ENCODE assay signal across 1 cellular context in the genomic region with DNA sequence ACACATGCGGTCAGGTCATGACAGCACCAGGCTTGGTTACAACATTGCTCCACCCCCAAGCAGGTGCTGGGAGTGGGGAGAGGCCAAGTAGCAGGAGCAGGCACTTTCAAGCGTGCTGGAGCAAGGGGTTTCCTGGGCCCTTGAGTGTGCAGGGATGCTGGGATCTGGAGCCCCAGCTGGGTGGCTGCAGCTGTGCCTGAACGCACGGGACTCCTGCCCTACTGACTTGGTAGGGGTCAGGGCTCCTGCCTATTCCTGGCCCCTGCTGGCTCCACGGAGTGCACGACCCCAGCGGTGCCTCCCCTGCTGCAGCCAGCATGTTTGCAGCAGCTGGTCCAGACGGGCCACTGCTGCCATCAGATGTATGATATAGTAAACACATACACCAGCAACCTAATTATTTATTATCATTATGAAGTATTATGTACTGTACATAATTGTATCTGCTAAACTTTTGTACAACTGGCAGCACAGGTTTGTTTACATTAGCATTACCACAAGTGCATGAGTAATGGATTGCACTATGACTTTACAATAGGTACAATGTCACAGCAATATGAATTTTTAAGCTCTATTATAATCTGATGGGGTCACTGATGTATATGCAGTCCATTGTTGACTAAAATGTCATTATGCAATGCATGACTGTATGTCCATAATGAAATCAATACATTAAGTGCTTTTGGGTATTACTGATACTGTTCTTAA.
TF ChIP-seq lines count a peak whose summit lies in the region.

No MANE protein-coding gene starts in this region.

TF ChIP-seq in HepG2, 621 proteins besides CTCF, POLR2A, EP300 and RAD21 (continued from another document):
- TF ChIP-seq, protein P1, sequence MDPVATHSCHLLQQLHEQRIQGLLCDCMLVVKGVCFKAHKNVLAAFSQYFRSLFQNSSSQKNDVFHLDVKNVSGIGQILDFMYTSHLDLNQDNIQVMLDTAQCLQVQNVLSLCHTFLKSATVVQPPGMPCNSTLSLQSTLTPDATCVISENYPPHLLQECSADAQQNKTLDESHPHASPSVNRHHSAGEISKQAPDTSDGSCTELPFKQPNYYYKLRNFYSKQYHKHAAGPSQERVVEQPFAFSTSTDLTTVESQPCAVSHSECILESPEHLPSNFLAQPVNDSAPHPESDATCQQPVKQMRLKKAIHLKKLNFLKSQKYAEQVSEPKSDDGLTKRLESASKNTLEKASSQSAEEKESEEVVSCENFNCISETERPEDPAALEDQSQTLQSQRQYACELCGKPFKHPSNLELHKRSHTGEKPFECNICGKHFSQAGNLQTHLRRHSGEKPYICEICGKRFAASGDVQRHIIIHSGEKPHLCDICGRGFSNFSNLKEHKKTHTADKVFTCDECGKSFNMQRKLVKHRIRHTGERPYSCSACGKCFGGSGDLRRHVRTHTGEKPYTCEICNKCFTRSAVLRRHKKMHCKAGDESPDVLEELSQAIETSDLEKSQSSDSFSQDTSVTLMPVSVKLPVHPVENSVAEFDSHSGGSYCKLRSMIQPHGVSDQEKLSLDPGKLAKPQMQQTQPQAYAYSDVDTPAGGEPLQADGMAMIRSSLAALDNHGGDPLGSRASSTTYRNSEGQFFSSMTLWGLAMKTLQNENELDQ (CRISPR knock-in tag; IDR thresholded peaks at IDR 0.05; ENCODE audit: borderline replicate concordance): no peak
- TF ChIP-seq ATF7 (IDR thresholded peaks at IDR 0.05): no peak
- no peak for TF ChIP-seq ATF7 (CRISPR knock-in tag; IDR thresholded peaks at IDR 0.05)
- TF ChIP-seq ZNF160 (CRISPR knock-in tag; IDR thresholded peaks at IDR 0.05): no peak
- no peak for TF ChIP-seq TSC22D2 (CRISPR knock-in tag; IDR thresholded peaks at IDR 0.05; ENCODE audit: borderline replicate concordance)
- TF ChIP-seq ZNF235 (CRISPR knock-in tag; IDR thresholded peaks at IDR 0.05; ENCODE audit: borderline replicate concordance): no peak
- TF ChIP-seq, protein P2, sequence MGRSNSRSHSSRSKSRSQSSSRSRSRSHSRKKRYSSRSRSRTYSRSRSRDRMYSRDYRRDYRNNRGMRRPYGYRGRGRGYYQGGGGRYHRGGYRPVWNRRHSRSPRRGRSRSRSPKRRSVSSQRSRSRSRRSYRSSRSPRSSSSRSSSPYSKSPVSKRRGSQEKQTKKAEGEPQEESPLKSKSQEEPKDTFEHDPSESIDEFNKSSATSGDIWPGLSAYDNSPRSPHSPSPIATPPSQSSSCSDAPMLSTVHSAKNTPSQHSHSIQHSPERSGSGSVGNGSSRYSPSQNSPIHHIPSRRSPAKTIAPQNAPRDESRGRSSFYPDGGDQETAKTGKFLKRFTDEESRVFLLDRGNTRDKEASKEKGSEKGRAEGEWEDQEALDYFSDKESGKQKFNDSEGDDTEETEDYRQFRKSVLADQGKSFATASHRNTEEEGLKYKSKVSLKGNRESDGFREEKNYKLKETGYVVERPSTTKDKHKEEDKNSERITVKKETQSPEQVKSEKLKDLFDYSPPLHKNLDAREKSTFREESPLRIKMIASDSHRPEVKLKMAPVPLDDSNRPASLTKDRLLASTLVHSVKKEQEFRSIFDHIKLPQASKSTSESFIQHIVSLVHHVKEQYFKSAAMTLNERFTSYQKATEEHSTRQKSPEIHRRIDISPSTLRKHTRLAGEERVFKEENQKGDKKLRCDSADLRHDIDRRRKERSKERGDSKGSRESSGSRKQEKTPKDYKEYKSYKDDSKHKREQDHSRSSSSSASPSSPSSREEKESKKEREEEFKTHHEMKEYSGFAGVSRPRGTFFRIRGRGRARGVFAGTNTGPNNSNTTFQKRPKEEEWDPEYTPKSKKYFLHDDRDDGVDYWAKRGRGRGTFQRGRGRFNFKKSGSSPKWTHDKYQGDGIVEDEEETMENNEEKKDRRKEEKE (IDR thresholded peaks at IDR 0.05): no peak
